1 cellular context compared by ENCODE assay signal in the genomic region with DNA sequence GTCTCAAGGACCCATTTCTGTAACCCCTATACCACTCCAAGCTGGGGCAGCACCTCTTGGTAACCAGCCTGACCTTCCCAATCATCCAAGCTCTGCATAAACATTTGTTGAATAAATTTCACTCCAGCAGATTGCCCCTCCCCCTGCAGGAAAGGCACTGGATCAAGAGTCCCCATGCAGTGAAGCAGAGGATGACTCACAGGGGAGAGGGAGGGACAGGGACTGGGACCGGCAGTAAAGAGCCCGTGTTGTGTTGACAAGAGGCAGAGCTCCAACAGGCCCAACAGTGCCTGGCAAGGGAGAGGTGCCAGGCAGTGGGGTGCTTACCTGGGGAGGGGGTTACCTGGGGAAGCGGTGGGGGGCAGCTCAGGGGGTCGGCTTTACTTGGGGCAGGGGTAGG.
TF ChIP-seq lines count a peak whose summit lies in the region.

No MANE protein-coding gene starts in this region.

TF ChIP-seq in HepG2, 621 proteins besides CTCF, POLR2A, EP300 and RAD21 (continued from another document and continues in another):
- TF ChIP-seq ATF5 (CRISPR knock-in tag; IDR thresholded peaks at IDR 0.05; ENCODE audit: low read depth) (no peak), MXI1 (IDR thresholded peaks at IDR 0.05; ENCODE audit: borderline replicate concordance, low read depth, low read length) (peak; percentile 28; the same call in 1 of the 3 replicates), SP5 (CRISPR knock-in tag; IDR thresholded peaks at IDR 0.05; ENCODE audit: borderline replicate concordance, low read depth) (peak; percentile 69; the same call in 1 of the 2 replicates), TARDBP (CRISPR knock-in tag; IDR thresholded peaks at IDR 0.05) (no peak), ZNF687 (CRISPR knock-in tag; IDR thresholded peaks at IDR 0.05) (peak; percentile 29; the same call in 1 of the 2 replicates), ZNF18 (CRISPR knock-in tag; IDR thresholded peaks at IDR 0.05; ENCODE audit: insufficient replicate concordance) (no peak), RARA (CRISPR knock-in tag; IDR thresholded peaks at IDR 0.05) (0 out of 2 replicates have a peak, but pooled peaks have one; percentile 10), HOMEZ (CRISPR knock-in tag; IDR thresholded peaks at IDR 0.05; ENCODE audit: low read depth) (no peak), ZNF792 (CRISPR knock-in tag; IDR thresholded peaks at IDR 0.05) (peak; percentile 40; the same call in 1 of the 2 replicates), XRCC5 (optimal IDR thresholded peaks at IDR 0.05; ENCODE audit: low read length) (peak; percentile 54), ARHGAP35 (CRISPR knock-in tag; IDR thresholded peaks at IDR 0.05; ENCODE audit: borderline replicate concordance) (no peak), HIVEP1 (CRISPR knock-in tag; IDR thresholded peaks at IDR 0.05) (no peak), SNRNP70 (IDR thresholded peaks at IDR 0.05; ENCODE audit: low read depth, low read length) (no peak), ZNF432 (CRISPR knock-in tag; IDR thresholded peaks at IDR 0.05; ENCODE audit: borderline replicate concordance) (no peak), FOSL1 (CRISPR knock-in tag; IDR thresholded peaks at IDR 0.05; ENCODE audit: borderline replicate concordance) (peak; percentile 70), FOXP1 (IDR thresholded peaks at IDR 0.05) (no peak), FOXP1 (CRISPR knock-in tag; IDR thresholded peaks at IDR 0.05) (peak; percentile 30; the same call in 1 of the 2 replicates), JUN (CRISPR knock-in tag; IDR thresholded peaks at IDR 0.05) (0 out of 2 replicates have a peak, but pooled peaks have one; percentile 37), SRSF1 (optimal IDR thresholded peaks at IDR 0.05; ENCODE audit: low read depth, low read length) (no peak), ZNF281 (CRISPR knock-in tag; IDR thresholded peaks at IDR 0.05; ENCODE audit: borderline replicate concordance) (peak; percentile 76; the same call in 1 of the 2 replicates), ZNF383 (CRISPR knock-in tag; IDR thresholded peaks at IDR 0.05; ENCODE audit: borderline replicate concordance) (no peak), MBNL3 (CRISPR knock-in tag; conservative IDR thresholded peaks at IDR 0.05) (no peak), FOSL2 (CRISPR knock-in tag; IDR thresholded peaks at IDR 0.05) (peak; percentile 97), ZNF839 (CRISPR knock-in tag; IDR thresholded peaks at IDR 0.05; ENCODE audit: borderline replicate concordance) (no peak), ZNF777 (CRISPR knock-in tag; IDR thresholded peaks at IDR 0.05) (no peak), NFE2L1 (CRISPR knock-in tag; IDR thresholded peaks at IDR 0.05; ENCODE audit: borderline replicate concordance) (no peak), PCBP2 (optimal IDR thresholded peaks at IDR 0.05; ENCODE audit: low read depth, low read length, poor library complexity, severe bottlenecking) (no peak), KLF15 (CRISPR knock-in tag; IDR thresholded peaks at IDR 0.05; ENCODE audit: borderline replicate concordance) (no peak), ZGPAT (CRISPR knock-in tag; IDR thresholded peaks at IDR 0.05) (no peak), SATB2 (CRISPR knock-in tag; IDR thresholded peaks at IDR 0.05) (no peak), ZNF607 (CRISPR knock-in tag; IDR thresholded peaks at IDR 0.05; ENCODE audit: borderline replicate concordance) (no peak), FOXA1 (IDR thresholded peaks at IDR 0.05) (no peak), FOXA1 (CRISPR knock-in tag; IDR thresholded peaks at IDR 0.05) (peak; percentile 42; the same call in 1 of the 2 replicates), ZNF562 (CRISPR knock-in tag; IDR thresholded peaks at IDR 0.05; ENCODE audit: borderline replicate concordance) (no peak)
- TF ChIP-seq, protein P1, sequence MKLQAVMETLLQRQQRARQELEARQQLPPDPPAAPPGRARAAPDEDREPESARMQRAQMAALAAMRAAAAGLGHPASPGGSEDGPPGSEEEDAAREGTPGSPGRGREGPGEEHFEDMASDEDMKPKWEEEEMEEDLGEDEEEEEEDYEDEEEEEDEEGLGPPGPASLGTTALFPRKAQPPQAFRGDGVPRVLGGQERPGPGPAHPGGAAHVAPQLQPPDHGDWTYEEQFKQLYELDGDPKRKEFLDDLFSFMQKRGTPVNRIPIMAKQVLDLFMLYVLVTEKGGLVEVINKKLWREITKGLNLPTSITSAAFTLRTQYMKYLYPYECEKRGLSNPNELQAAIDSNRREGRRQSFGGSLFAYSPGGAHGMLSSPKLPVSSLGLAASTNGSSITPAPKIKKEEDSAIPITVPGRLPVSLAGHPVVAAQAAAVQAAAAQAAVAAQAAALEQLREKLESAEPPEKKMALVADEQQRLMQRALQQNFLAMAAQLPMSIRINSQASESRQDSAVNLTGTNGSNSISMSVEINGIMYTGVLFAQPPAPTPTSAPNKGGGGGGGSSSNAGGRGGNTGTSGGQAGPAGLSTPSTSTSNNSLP (IDR thresholded peaks at IDR 0.05; ENCODE audit: low read depth, low read length), result peak; percentile 73; the same call in 1 of the 2 replicates
- TF ChIP-seq, protein P2, sequence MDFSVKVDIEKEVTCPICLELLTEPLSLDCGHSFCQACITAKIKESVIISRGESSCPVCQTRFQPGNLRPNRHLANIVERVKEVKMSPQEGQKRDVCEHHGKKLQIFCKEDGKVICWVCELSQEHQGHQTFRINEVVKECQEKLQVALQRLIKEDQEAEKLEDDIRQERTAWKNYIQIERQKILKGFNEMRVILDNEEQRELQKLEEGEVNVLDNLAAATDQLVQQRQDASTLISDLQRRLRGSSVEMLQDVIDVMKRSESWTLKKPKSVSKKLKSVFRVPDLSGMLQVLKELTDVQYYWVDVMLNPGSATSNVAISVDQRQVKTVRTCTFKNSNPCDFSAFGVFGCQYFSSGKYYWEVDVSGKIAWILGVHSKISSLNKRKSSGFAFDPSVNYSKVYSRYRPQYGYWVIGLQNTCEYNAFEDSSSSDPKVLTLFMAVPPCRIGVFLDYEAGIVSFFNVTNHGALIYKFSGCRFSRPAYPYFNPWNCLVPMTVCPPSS (IDR thresholded peaks at IDR 0.05), result no peak
- TF ChIP-seq, protein P3, sequence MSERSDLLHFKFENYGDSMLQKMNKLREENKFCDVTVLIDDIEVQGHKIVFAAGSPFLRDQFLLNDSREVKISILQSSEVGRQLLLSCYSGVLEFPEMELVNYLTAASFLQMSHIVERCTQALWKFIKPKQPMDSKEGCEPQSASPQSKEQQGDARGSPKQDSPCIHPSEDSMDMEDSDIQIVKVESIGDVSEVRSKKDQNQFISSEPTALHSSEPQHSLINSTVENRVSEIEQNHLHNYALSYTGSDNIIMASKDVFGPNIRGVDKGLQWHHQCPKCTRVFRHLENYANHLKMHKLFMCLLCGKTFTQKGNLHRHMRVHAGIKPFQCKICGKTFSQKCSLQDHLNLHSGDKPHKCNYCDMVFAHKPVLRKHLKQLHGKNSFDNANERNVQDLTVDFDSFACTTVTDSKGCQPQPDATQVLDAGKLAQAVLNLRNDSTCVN (CRISPR knock-in tag; IDR thresholded peaks at IDR 0.05; ENCODE audit: borderline replicate concordance), result no peak
- TF ChIP-seq, protein P4, sequence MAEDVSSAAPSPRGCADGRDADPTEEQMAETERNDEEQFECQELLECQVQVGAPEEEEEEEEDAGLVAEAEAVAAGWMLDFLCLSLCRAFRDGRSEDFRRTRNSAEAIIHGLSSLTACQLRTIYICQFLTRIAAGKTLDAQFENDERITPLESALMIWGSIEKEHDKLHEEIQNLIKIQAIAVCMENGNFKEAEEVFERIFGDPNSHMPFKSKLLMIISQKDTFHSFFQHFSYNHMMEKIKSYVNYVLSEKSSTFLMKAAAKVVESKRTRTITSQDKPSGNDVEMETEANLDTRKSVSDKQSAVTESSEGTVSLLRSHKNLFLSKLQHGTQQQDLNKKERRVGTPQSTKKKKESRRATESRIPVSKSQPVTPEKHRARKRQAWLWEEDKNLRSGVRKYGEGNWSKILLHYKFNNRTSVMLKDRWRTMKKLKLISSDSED (CRISPR knock-in tag; IDR thresholded peaks at IDR 0.05), result no peak
- TF ChIP-seq, protein P5, sequence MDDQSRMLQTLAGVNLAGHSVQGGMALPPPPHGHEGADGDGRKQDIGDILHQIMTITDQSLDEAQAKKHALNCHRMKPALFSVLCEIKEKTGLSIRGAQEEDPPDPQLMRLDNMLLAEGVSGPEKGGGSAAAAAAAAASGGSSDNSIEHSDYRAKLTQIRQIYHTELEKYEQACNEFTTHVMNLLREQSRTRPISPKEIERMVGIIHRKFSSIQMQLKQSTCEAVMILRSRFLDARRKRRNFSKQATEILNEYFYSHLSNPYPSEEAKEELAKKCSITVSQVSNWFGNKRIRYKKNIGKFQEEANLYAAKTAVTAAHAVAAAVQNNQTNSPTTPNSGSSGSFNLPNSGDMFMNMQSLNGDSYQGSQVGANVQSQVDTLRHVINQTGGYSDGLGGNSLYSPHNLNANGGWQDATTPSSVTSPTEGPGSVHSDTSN (CRISPR knock-in tag; IDR thresholded peaks at IDR 0.05; ENCODE audit: borderline replicate concordance), result no peak
